Comparison of ENCODE assay signal across 9 cellular contexts in genomic region chr20:13219327-13220193, GRCh38. TPM values are rescaled to one million over a fixed set of nuclear protein-coding genes. Genes with fewer than 3 reads are reported as not detected.
A peak's percentile ranks its signal among the peaks of the same experiment; 100 is the strongest.
DNase-seq lines count a peak whose midpoint lies in the region; ATAC-seq and TF ChIP-seq lines count a peak whose summit lies in the region.
"Had no signal": no experiment of that assay in that cellular context is flagged by ENCODE, and none has a peak within 500 bp of the region (broad histone marks: within the 10 kb centered on the region; RNA-seq: fewer than 3 reads in every experiment).

No MANE protein-coding gene starts in this region.

- no peak overlapping the region for H3K27ac Mint-ChIP-seq in CD8-positive, alpha-beta memory T cell
- H3K27ac Mint-ChIP-seq in activated CD8-positive, alpha-beta T cell treated with anti-CD3 and anti-CD28 coated beads, Interleukin-2, amount 10 ng/mL, durations not matched to agents 7 days and 5 days, result no peak overlapping the region
- peak overlapping the region; percentile 22 for H3K27ac Mint-ChIP-seq in progenitor cell of endocrine pancreas

- WGBS in hepatocyte (ENCODE audit: low lambda C conversion rate, missing lambda C conversion rate), result 4% methylated on average over 35 of the region's 38 CpGs

- DNase-seq in CD8-positive, alpha-beta memory T cell, result no peak
- DNase-seq in activated CD8-positive, alpha-beta T cell treated with anti-CD3 and anti-CD28 coated beads, Interleukin-2, amount 10 ng/mL, durations not matched to agents 7 days and 5 days, result no peak
- DNase-seq in hepatocyte (ENCODE audit: low spot score) (no peak), progenitor cell of endocrine pancreas (ENCODE audit: low spot score, unreplicated experiment) (no peak), inferior parietal cortex (ENCODE audit: extremely low spot score) (no peak), NCI-H1417 treated with DMSO at 0.1 percent for 48 hours (lab: John Stamatoyannopoulos, UW) (no peak)

- H2AFZ ChIP-seq in hepatocyte, result peak overlapping the region; percentile 72

- H3K9me2 ChIP-seq in hepatocyte (replicated peaks; ENCODE audit: insufficient read depth), result no peaks in the 10 kb centered on the region

- no peaks in the 10 kb centered on the region for H3K36me3 Mint-ChIP-seq in CD8-positive, alpha-beta memory T cell
- H3K36me3 Mint-ChIP-seq in activated CD8-positive, alpha-beta T cell treated with anti-CD3 and anti-CD28 coated beads, Interleukin-2, amount 10 ng/mL, durations not matched to agents 7 days and 5 days (ENCODE audit: low read depth), result peaks cover 2% of the 10 kb centered on the region
- no peaks in the 10 kb centered on the region for H3K36me3 Mint-ChIP-seq in progenitor cell of endocrine pancreas (ENCODE audit: insufficient read depth)

- no peaks in the 10 kb centered on the region for H3K79me2 ChIP-seq in hepatocyte

- TF ChIP-seq CTCF in hepatocyte (IDR thresholded peaks at IDR 0.05; ENCODE audit: poor library complexity), result no peak
- TF ChIP-seq CTCF in progenitor cell of endocrine pancreas (IDR thresholded peaks at IDR 0.05; ENCODE audit: unreplicated experiment), result no peak

- H3K4me1 Mint-ChIP-seq in CD8-positive, alpha-beta memory T cell, result peaks cover 13 to 30% (median 19%) of the 10 kb centered on the region in 3 donors
- peaks cover 32% of the 10 kb centered on the region for H3K4me1 Mint-ChIP-seq in activated CD8-positive, alpha-beta T cell treated with anti-CD3 and anti-CD28 coated beads, Interleukin-2, amount 10 ng/mL, durations not matched to agents 7 days and 5 days (ENCODE audit: low read depth)
- H3K4me1 Mint-ChIP-seq in progenitor cell of endocrine pancreas (ENCODE audit: low read depth), result peaks cover 8% of the 10 kb centered on the region

- peak overlapping the region; percentile 55 for H3K4me3 ChIP-seq in CD8-positive, alpha-beta memory T cell (ENCODE audit: low read length)
- peak overlapping the region; percentile 65 for H3K4me3 ChIP-seq in hepatocyte
- H3K4me3 ChIP-seq: K562 had no signal

- H3K27me3 ChIP-seq in CD8-positive, alpha-beta memory T cell (ENCODE audit: insufficient read depth, low read length, poor library complexity, severe bottlenecking), result peaks cover 12% of the 10 kb centered on the region
- H3K27me3 ChIP-seq in hepatocyte, result peaks cover 79% of the 10 kb centered on the region

- POLR2A ChIA-PET in CD8-positive, alpha-beta memory T cell (lab: Charles Lee), result interaction anchor here (1.2 kb wide), 1 partner anchor 28 kb away, joined by 6 read pairs; no protein-coding TSS in a partner anchor
- POLR2A ChIA-PET in activated CD8-positive, alpha-beta T cell treated with anti-CD3 and anti-CD28 coated beads, Interleukin-2, amount 10 ng/mL, durations not matched to agents 7 days and 5 days (lab: Charles Lee), result interaction anchor here (0.9 kb wide), 1 partner anchor 28 kb away, joined by 4 read pairs; no protein-coding TSS in a partner anchor

- no peaks in the 10 kb centered on the region for H4K20me1 ChIP-seq in hepatocyte (ENCODE audit: insufficient read depth, poor library complexity, severe bottlenecking)

- H3K9me3 ChIP-seq in CD8-positive, alpha-beta memory T cell (ENCODE audit: low read length), result no peaks in the 10 kb centered on the region
- no peaks in the 10 kb centered on the region for H3K9me3 ChIP-seq in hepatocyte (ENCODE audit: low read depth)

- peaks cover 35 to 65% of the 10 kb centered on the region in 2 donors for H3K27me3 Mint-ChIP-seq in CD8-positive, alpha-beta memory T cell
- peaks cover 57% of the 10 kb centered on the region for H3K27me3 Mint-ChIP-seq in activated CD8-positive, alpha-beta T cell treated with anti-CD3 and anti-CD28 coated beads, Interleukin-2, amount 10 ng/mL, durations not matched to agents 7 days and 5 days (ENCODE audit: low read depth)
- peaks cover 86% of the 10 kb centered on the region for H3K27me3 Mint-ChIP-seq in progenitor cell of endocrine pancreas

- H3K4me2 ChIP-seq in hepatocyte, result peak overlapping the region; percentile 100

- H3K4me1 ChIP-seq in CD8-positive, alpha-beta memory T cell (ENCODE audit: insufficient read depth, low read length), result peaks cover 13% of the 10 kb centered on the region
- peaks cover 16% of the 10 kb centered on the region for H3K4me1 ChIP-seq in hepatocyte (ENCODE audit: insufficient read depth)

- no peak overlapping the region for H3K27ac ChIP-seq in CD8-positive, alpha-beta memory T cell (ENCODE audit: low read depth, low read length)
- H3K27ac ChIP-seq in hepatocyte, result no peak overlapping the region

- no peaks in the 10 kb centered on the region for H3K36me3 ChIP-seq in CD8-positive, alpha-beta memory T cell (ENCODE audit: insufficient read depth, low read length)
- H3K36me3 ChIP-seq in hepatocyte (replicated peaks; ENCODE audit: insufficient read depth, low read depth), result no peaks in the 10 kb centered on the region

- ATAC-seq in activated CD8-positive, alpha-beta T cell treated with anti-CD3 and anti-CD28 coated beads, Interleukin-2, amount 10 ng/mL, durations not matched to agents 7 days and 5 days, result no peak
- no peak for ATAC-seq in HG03095 (IDR thresholded peaks at IDR 0.05; ENCODE audit: unreplicated experiment)
- no peak for ATAC-seq in HG03097 (IDR thresholded peaks at IDR 0.05; ENCODE audit: low FRiP score, unreplicated experiment)
- ATAC-seq: K562 had no signal

- H3K4me3 Mint-ChIP-seq in CD8-positive, alpha-beta memory T cell, result peak overlapping the region; percentile 69 to 90 (median 88)
- peak overlapping the region; percentile 81 for H3K4me3 Mint-ChIP-seq in activated CD8-positive, alpha-beta T cell treated with anti-CD3 and anti-CD28 coated beads, Interleukin-2, amount 10 ng/mL, durations not matched to agents 7 days and 5 days
- peak overlapping the region; percentile 78 for H3K4me3 Mint-ChIP-seq in progenitor cell of endocrine pancreas (ENCODE audit: low read depth)

- H3K9me3 Mint-ChIP-seq in CD8-positive, alpha-beta memory T cell, result peaks cover 0 to 2% (median 0%) of the 10 kb centered on the region in 5 donors
- no peaks in the 10 kb centered on the region for H3K9me3 Mint-ChIP-seq in activated CD8-positive, alpha-beta T cell treated with anti-CD3 and anti-CD28 coated beads, Interleukin-2, amount 10 ng/mL, durations not matched to agents 7 days and 5 days (ENCODE audit: insufficient read depth)
- H3K9me3 Mint-ChIP-seq in progenitor cell of endocrine pancreas (ENCODE audit: low read depth), result no peaks in the 10 kb centered on the region

- CTCF ChIA-PET in CD8-positive, alpha-beta memory T cell (lab: Charles Lee), result no interaction called here
- CTCF ChIA-PET in activated CD8-positive, alpha-beta T cell treated with anti-CD3 and anti-CD28 coated beads, Interleukin-2, amount 10 ng/mL, durations not matched to agents 7 days and 5 days (lab: Charles Lee), result interaction anchor here (1.1 kb wide), 1 partner anchor 16 kb away, joined by 3 read pairs; no protein-coding TSS in a partner anchor

RNA-seq across cellular contexts. Expression of gene ISM1, which starts 1.5 kb away (rescaled TPM):
- 1 to 10 TPM; 1.6 to 1.7 TPM for total RNA-seq in CD8-positive, alpha-beta memory T cell
- 1.3 TPM for polyA plus RNA-seq in CD8-positive, alpha-beta memory T cell
- total RNA-seq in activated CD8-positive, alpha-beta T cell treated with anti-CD3 and anti-CD28 coated beads, Interleukin-2, amount 10 ng/mL, durations not matched to agents 7 days and 5 days, result 1 to 10 TPM; 2.9 to 3.7 TPM
- total RNA-seq in hepatocyte (1.4 and 1.7 TPM in 2 replicates), progenitor cell of endocrine pancreas (0.36 and 0.73 TPM in 2 replicates)
- 0.76 and 1.7 TPM in 2 replicates for polyA plus RNA-seq in hepatocyte
- total RNA-seq: K562 had no signal
- polyA plus RNA-seq: K562 had no signal
